Comparison of ENCODE assay signal across 9 cellular contexts in genomic region chr15:90868261-90868689, GRCh38. TPM values are rescaled to one million over a fixed set of nuclear protein-coding genes. Genes with fewer than 3 reads are reported as not detected.
DNase-seq lines count a peak whose midpoint lies in the region; ATAC-seq, FAIRE-seq and TF ChIP-seq lines count a peak whose summit lies in the region.
"Had no signal": no experiment of that assay in that cellular context is flagged by ENCODE, and none has a peak within 500 bp of the region (broad histone marks: within the 10 kb centered on the region; RNA-seq: fewer than 3 reads in every experiment).

FURIN (plus strand) TSS chr15:90868588; CDS start chr15:90875741, 7,153 bp downstream.

- H3K36me3 ChIP-seq in breast epithelium (no peaks in the 10 kb centered on the region), aorta (ENCODE audit: control insufficient read depth in 1 of 2, insufficient read depth in 2 of 2, low read length in 1 of 2) (no peaks in the 10 kb centered on the region)

- DNase-seq in A549 (ENCODE audit: low read depth in 1 of 2, low spot score in 1 of 2), result no peak
- DNase-seq in LHCN-M2 (ENCODE audit: low read depth), result no peak
- DNase-seq in breast epithelium (ENCODE audit: low spot score in 2 of 2), result no peak
- DNase-seq in mesenteric fat pad (ENCODE audit: low spot score), result no peak
- DNase-seq in aorta, result no peak
- no peak for DNase-seq in NCI-H1092 treated with DMSO at 0.1 percent for 48 hours (lab: John Stamatoyannopoulos, UW)
- DNase-seq in ecto neural progenitor cell (ENCODE audit: low spot score), result no peak

- H3K27me3 ChIP-seq in breast epithelium (no peaks in the 10 kb centered on the region), aorta (ENCODE audit: control insufficient read depth in 1 of 2, insufficient read depth in 2 of 2, low read length in 1 of 2) (no peaks in the 10 kb centered on the region)

- ATAC-seq in A549, result no peak
- no peak for ATAC-seq in aorta (ENCODE audit: low FRiP score)
- ATAC-seq in GM21619 (IDR thresholded peaks at IDR 0.05; ENCODE audit: unreplicated experiment), result no peak

- H3K27ac ChIP-seq in A549, result peak within 1 kb of the TSS; percentile 85 to 97
- H3K27ac ChIP-seq in breast epithelium, result peak within 1 kb of the TSS; percentile 90 to 97
- H3K27ac ChIP-seq in aorta (ENCODE audit: low read depth in 1 of 2, low read length in 2 of 2), result peak within 1 kb of the TSS in 1 of 2 donors; percentile 57

- TF ChIP-seq CTCF in A549 (IDR thresholded peaks at IDR 0.05) (no peak), breast epithelium (IDR thresholded peaks at IDR 0.05) (no peak)

- no peak for TF ChIP-seq EP300 in A549 (IDR thresholded peaks at IDR 0.05)

- H3K4me1 ChIP-seq in A549, result peaks cover 69% of the 10 kb centered on the region
- peaks cover 0 to 16% of the 10 kb centered on the region in 2 donors for H3K4me1 ChIP-seq in breast epithelium
- H3K4me1 ChIP-seq in aorta (ENCODE audit: control insufficient read depth in 1 of 2, insufficient read depth in 2 of 2, low read length in 2 of 2), result peaks cover 1 to 2% of the 10 kb centered on the region in 2 donors

- 94% methylated on average over 6 of the region's 6 CpGs for WGBS in A549 (ENCODE audit: missing lambda C conversion rate)
- 91 to 95% methylated on average over 6 of the region's 6 CpGs for WGBS in aorta, 2 donors

- CTCF ChIA-PET in A549 (lab: Yijun Ruan, JAX), result interaction anchor here (0.6 to 6.8 kb wide), 9 partner anchors 17 to 548 kb away, joined by 3 to 59 read pairs (median 3); partner anchors contain the start of gene UNC45A

- intact Hi-C loops in breast epithelium (cut with DNase I; ENCODE audit: low total_unique reads), result no loop called here
- intact Hi-C loops in aorta (cut with DNase I), result no loop called here

- no peak within 1 kb of the TSS; the same call in 2 of the 3 replicates for H3K4me3 ChIP-seq in A549
- H3K4me3 ChIP-seq in breast epithelium, result no peak within 1 kb of the TSS
- H3K4me3 ChIP-seq in aorta (ENCODE audit: low read length in 2 of 2), result no peak within 1 kb of the TSS

- no peak for TF ChIP-seq POLR2A in A549 (IDR thresholded peaks at IDR 0.05; ENCODE audit: low read length)
- TF ChIP-seq POLR2A in breast epithelium (IDR thresholded peaks at IDR 0.05), result no peak

- peak within 1 kb of the TSS; percentile 96 for H3K4me2 ChIP-seq in A549

- no peak for TF ChIP-seq RAD21 in A549 (conservative IDR thresholded peaks at IDR 0.05 in 1 of 2, IDR thresholded peaks at IDR 0.05 in 1 of 2)

- no peaks in the 10 kb centered on the region for H3K9me3 ChIP-seq in A549
- H3K9me3 ChIP-seq in breast epithelium, result no peaks in the 10 kb centered on the region
- no peaks in the 10 kb centered on the region for H3K9me3 ChIP-seq in aorta (ENCODE audit: control insufficient read depth, low read length)

- POLR2A ChIA-PET in A549 (lab: Yijun Ruan, JAX), result interaction anchor here (0.7 kb wide), 1 partner anchor 9 kb away, joined by 3 read pairs; no protein-coding TSS in a partner anchor

- no peak for FAIRE-seq in A549 (lab: Jason Lieb, UNC)
- FAIRE-seq: GM18507 had no signal

TF ChIP-seq in A549, 52 proteins besides CTCF, POLR2A, EP300 and RAD21:
- TF ChIP-seq REST (IDR thresholded peaks at IDR 0.05) (no peak), MAX (IDR thresholded peaks at IDR 0.05) (no peak), KDM5A (IDR thresholded peaks at IDR 0.05) (no peak), ATOH8 (CRISPR knock-in tag; IDR thresholded peaks at IDR 0.05; ENCODE audit: low read depth) (no peak), PHF8 (IDR thresholded peaks at IDR 0.05; ENCODE audit: borderline replicate concordance, low read depth) (no peak), HMGXB4 (CRISPR knock-in tag; IDR thresholded peaks at IDR 0.05; ENCODE audit: borderline replicate concordance) (no peak), NFE2L2 (conservative IDR thresholded peaks at IDR 0.05; ENCODE audit: low read length) (no peak), HDAC2 (IDR thresholded peaks at IDR 0.05) (no peak), ELK1 (IDR thresholded peaks at IDR 0.05; ENCODE audit: low read depth, low read length) (no peak), HEYL (CRISPR knock-in tag; IDR thresholded peaks at IDR 0.05) (no peak), ESRRA (IDR thresholded peaks at IDR 0.05; ENCODE audit: borderline replicate concordance, low read length) (no peak), JUNB (IDR thresholded peaks at IDR 0.05) (no peak), KDM1A (IDR thresholded peaks at IDR 0.05; ENCODE audit: low read depth) (no peak)

RNA-seq across cellular contexts. Expression of gene FURIN, which starts in this region (rescaled TPM):
- polyA plus RNA-seq in A549 (2011; rRNA removed) (16.8 and 20.9 TPM in 2 replicates), A549 (2017; fragmentation: RNase III; extraction: RNeasy Plus Mini Kit Qiagen cat#74134 plus additional on column Dnase treatment) (23.1 to 37.1 TPM (median 33.3 TPM) in 3 replicates), aorta (10 to 100 TPM; 20.9 to 26.0 TPM)
- 26.9 and 42.5 TPM in 2 replicates for polyA plus RNA-seq in A549 (2012; cell fraction: cytosol; rRNA removed)
- 36.8 and 51.9 TPM in 2 replicates for polyA plus RNA-seq in A549 (2012; cell fraction: nucleus; rRNA removed)
- polyA minus RNA-seq in A549 (2011; rRNA and poly(A)+ RNA removed), result 29.8 and 47.2 TPM in 2 replicates
- total RNA-seq in LHCN-M2 (2014; rRNA removed) (32.1 and 36.1 TPM in 2 replicates), breast epithelium (10 to 100 TPM; 34.5 to 48.5 (median 36.4) TPM), mesenteric fat pad (99.8 TPM), aorta (10 to 100 TPM; 62.3 to 65.8 TPM)
- polyA plus RNA-seq in LHCN-M2 (2012), result 30.9 TPM
